In the genomic region with DNA sequence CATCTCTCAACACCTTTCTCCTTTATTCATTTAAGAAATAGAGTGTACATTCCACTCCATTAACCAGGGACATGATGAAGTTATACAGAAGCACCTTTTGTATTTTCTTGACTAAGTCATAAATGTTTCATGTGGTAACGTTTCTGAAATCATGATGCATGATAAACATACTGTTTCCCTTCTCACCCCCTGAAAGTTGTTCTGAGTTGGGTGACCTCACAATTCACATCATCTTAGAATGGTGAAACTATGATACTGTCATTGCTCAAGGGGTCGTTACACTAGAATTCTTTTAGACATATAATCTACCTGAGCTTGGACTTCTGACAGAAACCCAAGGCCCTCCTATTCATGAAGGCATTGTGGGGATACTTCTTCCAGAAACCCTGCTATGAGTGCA, we compare ENCODE assay signal across 20 cellular contexts. TPM values are rescaled to one million over a fixed set of nuclear protein-coding genes. Genes with fewer than 3 reads are reported as not detected.
DNase-seq lines count a peak whose midpoint lies in the region; ATAC-seq and TF ChIP-seq lines count a peak whose summit lies in the region.
"Had no signal": no experiment of that assay in that cellular context is flagged by ENCODE, and none has a peak within 500 bp of the region (broad histone marks: within the 10 kb centered on the region; RNA-seq: fewer than 3 reads in every experiment).

No MANE protein-coding gene starts in this region.

- H3K36me3 ChIP-seq in PC-9 (ENCODE audit: low read depth): no peaks in the 10 kb centered on the region
- H3K36me3 ChIP-seq: BLaER1 treated with 17β-estradiol and CSF1 and Interleukin-3, amounts not matched to agents 10 nM and 100 nM had no signal

- H3K27ac Mint-ChIP-seq in activated CD4-positive, alpha-beta T cell treated with anti-CD3 and anti-CD28 coated beads for 36 hours: no peak overlapping the region
- H3K27ac Mint-ChIP-seq in stimulated activated effector memory CD8-positive, alpha-beta T cell treated with anti-CD3 and anti-CD28 coated beads, Interleukin-12 subunit alpha, Interleukin-12 subunit beta, amount 100 ng/mL, for 72 hours: no peak overlapping the region
- H3K27ac Mint-ChIP-seq: B cell; CD4-positive, alpha-beta T cell; CD8-positive, alpha-beta T cell had no signal

- no peaks in the 10 kb centered on the region for H3K27me3 ChIP-seq in PC-9 (ENCODE audit: insufficient read depth, low read depth)
- H3K27me3 ChIP-seq: BLaER1 treated with 17β-estradiol and CSF1 and Interleukin-3, amounts not matched to agents 10 nM and 100 nM had no signal

- no peaks in the 10 kb centered on the region; the same call in 1 of the 2 replicates for H3K9me2 ChIP-seq in PC-9 (ENCODE audit: insufficient read depth)

- H3K27ac ChIP-seq in PC-9: no peak overlapping the region
- H3K27ac ChIP-seq: 22Rv1; A549; BLaER1 treated with 17β-estradiol and CSF1 and Interleukin-3, amounts not matched to agents 10 nM and 100 nM; C4-2B had no signal

- peak; percentile 75 for ATAC-seq in activated CD4-positive, alpha-beta T cell treated with anti-CD3 and anti-CD28 coated beads for 36 hours
- ATAC-seq in stimulated activated effector memory CD8-positive, alpha-beta T cell treated with anti-CD3 and anti-CD28 coated beads, Interleukin-12 subunit alpha, Interleukin-12 subunit beta, amount 100 ng/mL, for 72 hours: peak; percentile 69
- ATAC-seq: A549; CD8-positive, alpha-beta T cell; GM12878 had no signal

- H3K36me3 Mint-ChIP-seq in activated CD4-positive, alpha-beta T cell treated with anti-CD3 and anti-CD28 coated beads for 36 hours (ENCODE audit: low read depth): no peaks in the 10 kb centered on the region
- no peaks in the 10 kb centered on the region for H3K36me3 Mint-ChIP-seq in stimulated activated effector memory CD8-positive, alpha-beta T cell treated with anti-CD3 and anti-CD28 coated beads, Interleukin-12 subunit alpha, Interleukin-12 subunit beta, amount 100 ng/mL, for 72 hours
- H3K36me3 Mint-ChIP-seq: CD8-positive, alpha-beta T cell had no signal

- no peak for DNase-seq in activated CD4-positive, alpha-beta T cell treated with anti-CD3 and anti-CD28 coated beads for 36 hours
- DNase-seq in activated CD4-positive, alpha-beta T cell treated with anti-CD3 and anti-CD28 coated beads, Interleukin-2, amount 50 U/mL, for 48 hours: no peak
- DNase-seq in PC-9 (no peak), HT-29 (ENCODE audit: low spot score) (no peak)
- no peak for DNase-seq in stimulated activated effector memory CD8-positive, alpha-beta T cell treated with anti-CD3 and anti-CD28 coated beads, Interleukin-12 subunit alpha, Interleukin-12 subunit beta, amount 100 ng/mL, for 72 hours (ENCODE audit: low spot score in 2 of 2)
- DNase-seq: AML-193; Caco-2; Calu3; CD4-positive, alpha-beta T cell; CD8-positive, alpha-beta T cell; DMS79; DND-41; EL; GDM1 had no signal

- no peak for TF ChIP-seq CTCF in PC-9 (conservative IDR thresholded peaks at IDR 0.05)

- POLR2A ChIA-PET in activated CD4-positive, alpha-beta T cell treated with anti-CD3 and anti-CD28 coated beads for 36 hours (lab: Charles Lee): no interaction called here
- POLR2A ChIA-PET in PC-9 (lab: Charles Lee; ENCODE audit: unreplicated experiment): no interaction called here

- 0 out of 2 replicates have a peak, but pooled peaks cover 2% of the 10 kb centered on the region for H3F3A ChIP-seq in PC-9 (ENCODE audit: insufficient read depth, low read depth)

- H3K27me3 Mint-ChIP-seq in activated CD4-positive, alpha-beta T cell treated with anti-CD3 and anti-CD28 coated beads for 36 hours: peaks cover 2% of the 10 kb centered on the region
- H3K27me3 Mint-ChIP-seq: CD4-positive, alpha-beta T cell had no signal

- CTCF ChIA-PET in activated CD4-positive, alpha-beta T cell treated with anti-CD3 and anti-CD28 coated beads for 36 hours (lab: Charles Lee): no interaction called here
- CTCF ChIA-PET in PC-9 (lab: Charles Lee): no interaction called here

- no TSS peak for BruUV-seq in PC-9 (replicated peaks; lab: Mats Ljungman, UMichigan)

- no peak overlapping the region for H3K4me2 ChIP-seq in PC-9
- H3K4me2 ChIP-seq: A549 had no signal

- no peak overlapping the region for H3K4me3 Mint-ChIP-seq in activated CD4-positive, alpha-beta T cell treated with anti-CD3 and anti-CD28 coated beads for 36 hours
- no peak overlapping the region for H3K4me3 Mint-ChIP-seq in stimulated activated effector memory CD8-positive, alpha-beta T cell treated with anti-CD3 and anti-CD28 coated beads, Interleukin-12 subunit alpha, Interleukin-12 subunit beta, amount 100 ng/mL, for 72 hours
- H3K4me3 Mint-ChIP-seq: B cell; CD4-positive, alpha-beta T cell; CD8-positive, alpha-beta T cell had no signal

- H3K9me3 ChIP-seq in PC-9 (ENCODE audit: insufficient read depth, low read depth): no peaks in the 10 kb centered on the region
- H3K9me3 ChIP-seq: A549; BLaER1 treated with 17β-estradiol and CSF1 and Interleukin-3, amounts not matched to agents 10 nM and 100 nM; Caco-2 had no signal

- H3K4me3 ChIP-seq in PC-9: no peak overlapping the region
- H3K4me3 ChIP-seq: A549; BLaER1 treated with 17β-estradiol and CSF1 and Interleukin-3, amounts not matched to agents 10 nM and 100 nM; GM12878 had no signal

- intact Hi-C loops in activated CD4-positive, alpha-beta T cell treated with anti-CD3 and anti-CD28 coated beads for 36 hours (cut with DNase I, micrococcal nuclease): no loop called here
- intact Hi-C loops in PC-9 (cut with micrococcal nuclease; ENCODE audit: unreplicated experiment): no loop called here

- H2AFZ ChIP-seq in PC-9: 0 out of 2 replicates have a peak overlapping the region, but pooled peaks have one; percentile 20

- H3K4me1 ChIP-seq in PC-9 (replicated peaks; ENCODE audit: insufficient read depth): 0 out of 2 replicates have a peak, but pooled peaks cover 10% of the 10 kb centered on the region
- H3K4me1 ChIP-seq: A549 had no signal

- H3K9me3 Mint-ChIP-seq in activated CD4-positive, alpha-beta T cell treated with anti-CD3 and anti-CD28 coated beads for 36 hours (ENCODE audit: low read depth): no peaks in the 10 kb centered on the region
- no peaks in the 10 kb centered on the region for H3K9me3 Mint-ChIP-seq in stimulated activated effector memory CD8-positive, alpha-beta T cell treated with anti-CD3 and anti-CD28 coated beads, Interleukin-12 subunit alpha, Interleukin-12 subunit beta, amount 100 ng/mL, for 72 hours
- H3K9me3 Mint-ChIP-seq: CD4-positive, alpha-beta T cell; CD8-positive, alpha-beta T cell had no signal

- no peaks in the 10 kb centered on the region for H3K79me2 ChIP-seq in PC-9 (ENCODE audit: low read depth)

- H4K20me1 ChIP-seq in PC-9 (ENCODE audit: insufficient read depth): no peaks in the 10 kb centered on the region
- H4K20me1 ChIP-seq: BLaER1 treated with 17β-estradiol and CSF1 and Interleukin-3, amounts not matched to agents 10 nM and 100 nM had no signal

- peaks cover under 1% of the 10 kb centered on the region for H3K4me1 Mint-ChIP-seq in activated CD4-positive, alpha-beta T cell treated with anti-CD3 and anti-CD28 coated beads for 36 hours
- peaks cover 5% of the 10 kb centered on the region for H3K4me1 Mint-ChIP-seq in stimulated activated effector memory CD8-positive, alpha-beta T cell treated with anti-CD3 and anti-CD28 coated beads, Interleukin-12 subunit alpha, Interleukin-12 subunit beta, amount 100 ng/mL, for 72 hours

RNA-seq across cellular contexts. Expression of a gene that starts 37.8 kb away (rescaled TPM):
- 10 to 100 TPM; 15.4 to 16.0 TPM for total RNA-seq in activated CD4-positive, alpha-beta T cell treated with anti-CD3 and anti-CD28 coated beads for 36 hours
- total RNA-seq in PC-9 (2021): 16.4 and 17.3 TPM in 2 replicates
- 8.6 and 15.2 TPM in 2 replicates for total RNA-seq in HT-29 (2014; rRNA removed; shearing (Covaris generic))
